28 cellular contexts compared by ENCODE assay signal in genomic region chr2:85152895-85153294, GRCh38.
"Had no signal": no experiment of that assay in that cellular context is flagged by ENCODE, and none has a peak within 500 bp of the region (broad histone marks: within the 10 kb centered on the region; RNA-seq: fewer than 3 reads in every experiment).

No MANE protein-coding gene starts in this region.

- H3K27ac Mint-ChIP-seq: stimulated activated effector memory CD8-positive, alpha-beta T cell treated with anti-CD3 and anti-CD28 coated beads, Interleukin-12 subunit alpha, Interleukin-12 subunit beta, amount 100 ng/mL, for 72 hours; stimulated activated memory B cell treated with anti-CD40 and anti-IgM and Interleukin-4, amounts not matched to agents 10 μg/mL and 1 μg/mL and 100 μg/mL, for 72 hours; stimulated activated naive B cell treated with anti-CD40 and anti-IgM and Interleukin-4, amounts not matched to agents 10 μg/mL and 1 μg/mL and 100 μg/mL, for 72 hours; stimulated activated naive CD8-positive, alpha-beta T cell treated with anti-CD3 and anti-CD28 coated beads, Interleukin-15, Interleukin-2, amounts not matched to agents 100 ng/mL and 50 ng/mL, for 24 hours; type B pancreatic cell had no signal

- H3K4me1 Mint-ChIP-seq: stimulated activated effector memory CD8-positive, alpha-beta T cell treated with anti-CD3 and anti-CD28 coated beads, Interleukin-12 subunit alpha, Interleukin-12 subunit beta, amount 100 ng/mL, for 72 hours; stimulated activated memory B cell treated with anti-CD40 and anti-IgM and Interleukin-4, amounts not matched to agents 10 μg/mL and 1 μg/mL and 100 μg/mL, for 72 hours; stimulated activated naive B cell treated with anti-CD40 and anti-IgM and Interleukin-4, amounts not matched to agents 10 μg/mL and 1 μg/mL and 100 μg/mL, for 72 hours; stimulated activated naive CD8-positive, alpha-beta T cell treated with anti-CD3 and anti-CD28 coated beads, Interleukin-15, amount 100 ng/mL, for 72 hours had no signal

- FAIRE-seq: urothelium cell line had no signal

- H3K27me3 Mint-ChIP-seq: stimulated activated naive CD8-positive, alpha-beta T cell treated with anti-CD3 and anti-CD28 coated beads, Interleukin-15, amount 100 ng/mL, for 72 hours; type B pancreatic cell had no signal

- H3K4me3 ChIP-seq: stomach, suprapubic skin, testis, thoracic aorta, tibial artery, tibial nerve, transverse colon, upper lobe of left lung, upper lobe of right lung, uterus, vagina had no signal

- H3K9me3 Mint-ChIP-seq: stimulated activated effector memory CD8-positive, alpha-beta T cell treated with anti-CD3 and anti-CD28 coated beads, Interleukin-12 subunit alpha, Interleukin-12 subunit beta, amount 100 ng/mL, for 72 hours; stimulated activated memory B cell treated with anti-CD40 and anti-IgM and Interleukin-4, amounts not matched to agents 10 μg/mL and 1 μg/mL and 100 μg/mL, for 72 hours; stimulated activated naive B cell treated with anti-CD40 and anti-IgM and Interleukin-4, amounts not matched to agents 10 μg/mL and 1 μg/mL and 100 μg/mL, for 72 hours; stimulated activated naive CD8-positive, alpha-beta T cell treated with anti-CD3 and anti-CD28 coated beads, Interleukin-15, amount 100 ng/mL, for 72 hours; stimulated activated naive CD8-positive, alpha-beta T cell treated with anti-CD3 and anti-CD28 coated beads, Interleukin-15, Interleukin-2, amounts not matched to agents 100 ng/mL and 50 ng/mL, for 24 hours; type B pancreatic cell had no signal

- DNase-seq: stimulated activated CD4-positive, alpha-beta T cell treated with anti-CD3 and anti-CD28 coated beads, Interleukin-2, amount 100 ng/mL, for 48 hours; stimulated activated CD4-positive, alpha-beta T cell treated with anti-CD3 and anti-CD28 coated beads, Interleukin-4, amount 100 ng/mL, for 1 hour; stimulated activated CD4-positive, alpha-beta T cell treated with anti-CD3 and anti-CD28 coated beads, Interleukin-4, amount 100 ng/mL, for 24 hours; stimulated activated CD4-positive, alpha-beta T cell treated with anti-CD3 and anti-CD28 coated beads, Interleukin-4, amount 100 ng/mL, for 4 hours; stimulated activated CD8-positive, alpha-beta memory T cell treated with anti-CD3 and anti-CD28 coated beads, Interleukin-4, amount 100 ng/mL, for 48 hours; stimulated activated naive B cell treated with anti-CD40 and anti-IgM and Interleukin-4, amounts not matched to agents 10 μg/mL and 1 μg/mL and 100 μg/mL, for 72 hours; stimulated activated naive CD4-positive, alpha-beta T cell; stimulated activated naive CD4-positive, alpha-beta T cell treated with Interleukin-2 at 50 U/mL for 16 hours; stimulated activated naive CD8-positive, alpha-beta T cell treated with anti-CD3 and anti-CD28 coated beads, Interleukin-15, amount 100 ng/mL, for 72 hours; stimulated activated naive CD8-positive, alpha-beta T cell treated with anti-CD3 and anti-CD28 coated beads, Interleukin-15, Interleukin-2, amounts not matched to agents 100 U/mL and 50 U/mL, for 24 hours; stomach; substantia nigra; testis; transverse colon; trophoblast cell; upper lobe of left lung; upper lobe of right lung; uterus had no signal

- ATAC-seq: stimulated activated effector memory CD8-positive, alpha-beta T cell treated with anti-CD3 and anti-CD28 coated beads, Interleukin-12 subunit alpha, Interleukin-12 subunit beta, amount 100 ng/mL, for 72 hours; stimulated activated memory B cell treated with anti-CD40 and anti-IgM and Interleukin-4, amounts not matched to agents 10 μg/mL and 1 μg/mL and 100 μg/mL, for 72 hours; stimulated activated naive B cell treated with anti-CD40 and anti-IgM and Interleukin-4, amounts not matched to agents 10 μg/mL and 1 μg/mL and 100 μg/mL, for 72 hours; stimulated activated naive CD8-positive, alpha-beta T cell treated with anti-CD3 and anti-CD28 coated beads, Interleukin-15, amount 100 ng/mL, for 72 hours; stimulated activated naive CD8-positive, alpha-beta T cell treated with anti-CD3 and anti-CD28 coated beads, Interleukin-15, Interleukin-2, amounts not matched to agents 100 U/mL and 50 U/mL, for 24 hours; upper lobe of right lung had no signal

- H3K4me1 ChIP-seq: testis, uterus had no signal

- H3K36me3 Mint-ChIP-seq: stimulated activated effector memory CD8-positive, alpha-beta T cell treated with anti-CD3 and anti-CD28 coated beads, Interleukin-12 subunit alpha, Interleukin-12 subunit beta, amount 100 ng/mL, for 72 hours; stimulated activated memory B cell treated with anti-CD40 and anti-IgM and Interleukin-4, amounts not matched to agents 10 μg/mL and 1 μg/mL and 100 μg/mL, for 72 hours; stimulated activated naive B cell treated with anti-CD40 and anti-IgM and Interleukin-4, amounts not matched to agents 10 μg/mL and 1 μg/mL and 100 μg/mL, for 72 hours had no signal

- H3K4me3 Mint-ChIP-seq: stimulated activated effector memory CD8-positive, alpha-beta T cell treated with anti-CD3 and anti-CD28 coated beads, Interleukin-12 subunit alpha, Interleukin-12 subunit beta, amount 100 ng/mL, for 72 hours; stimulated activated memory B cell treated with anti-CD40 and anti-IgM and Interleukin-4, amounts not matched to agents 10 μg/mL and 1 μg/mL and 100 μg/mL, for 72 hours; stimulated activated naive B cell treated with anti-CD40 and anti-IgM and Interleukin-4, amounts not matched to agents 10 μg/mL and 1 μg/mL and 100 μg/mL, for 72 hours; stimulated activated naive CD8-positive, alpha-beta T cell treated with anti-CD3 and anti-CD28 coated beads, Interleukin-15, amount 100 ng/mL, for 72 hours; stimulated activated naive CD8-positive, alpha-beta T cell treated with anti-CD3 and anti-CD28 coated beads, Interleukin-15, Interleukin-2, amounts not matched to agents 100 ng/mL and 50 ng/mL, for 24 hours; type B pancreatic cell had no signal

- H3K9me3 ChIP-seq: stomach, suprapubic skin, testis, thoracic aorta, tibial artery, tibial nerve, transverse colon, upper lobe of left lung, upper lobe of right lung, uterus, vagina had no signal

- H3K27me3 ChIP-seq: stomach, suprapubic skin, testis, tibial artery, tibial nerve, transverse colon, upper lobe of left lung, upper lobe of right lung, uterus, vagina had no signal

- H3K36me3 ChIP-seq: stomach, suprapubic skin, thoracic aorta, tibial artery, tibial nerve, transverse colon, upper lobe of left lung, upper lobe of right lung, uterus, vagina had no signal

- H3K27ac ChIP-seq: stomach, suprapubic skin, testis, thoracic aorta, tibial artery, tibial nerve, transverse colon, upper lobe of right lung, uterus, vagina had no signal
